In the genomic region with DNA sequence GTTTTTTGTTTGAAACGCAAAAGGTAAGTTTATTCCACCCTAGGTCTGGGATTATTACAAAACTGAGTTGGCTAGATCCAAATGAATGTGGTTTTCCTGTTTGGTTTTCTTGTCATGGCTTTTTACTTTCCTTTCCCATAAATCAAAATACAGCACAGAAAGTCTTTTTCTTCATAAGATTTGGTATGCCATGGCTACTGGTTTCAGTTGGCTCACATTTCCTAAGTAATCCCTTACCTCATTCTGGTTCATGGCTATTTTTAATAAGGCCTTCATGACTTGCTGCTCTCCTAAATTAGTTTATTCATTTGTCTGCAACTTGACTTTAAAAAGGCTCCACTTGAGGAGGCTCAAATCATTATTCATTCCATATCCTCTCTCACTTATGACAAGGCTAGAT, we compare ENCODE assay signal across 1 cellular context.
TF ChIP-seq lines count a peak whose summit lies in the region.

No MANE protein-coding gene starts in this region.

TF ChIP-seq in GM23338, 12 proteins besides CTCF, POLR2A, EP300 and RAD21:
- no peak for TF ChIP-seq ZNF462 (CRISPR knock-in tag; IDR thresholded peaks at IDR 0.05)
- no peak for TF ChIP-seq EZH2 (IDR thresholded peaks at IDR 0.05; ENCODE audit: low read depth, unreplicated experiment)
- no peak for TF ChIP-seq ZNF331 (CRISPR knock-in tag; IDR thresholded peaks at IDR 0.05; ENCODE audit: low read depth)
- TF ChIP-seq CREB1 (CRISPR knock-in tag; IDR thresholded peaks at IDR 0.05; ENCODE audit: low read depth) = no peak
- no peak for TF ChIP-seq NANOG (IDR thresholded peaks at IDR 0.05; ENCODE audit: borderline replicate concordance)
- TF ChIP-seq ZNF114 (CRISPR knock-in tag; IDR thresholded peaks at IDR 0.05) = no peak
- TF ChIP-seq REST (IDR thresholded peaks at IDR 0.05; ENCODE audit: unreplicated experiment) = no peak
- no peak for TF ChIP-seq STAT1 (IDR thresholded peaks at IDR 0.05; ENCODE audit: unreplicated experiment)
- TF ChIP-seq, protein P1, sequence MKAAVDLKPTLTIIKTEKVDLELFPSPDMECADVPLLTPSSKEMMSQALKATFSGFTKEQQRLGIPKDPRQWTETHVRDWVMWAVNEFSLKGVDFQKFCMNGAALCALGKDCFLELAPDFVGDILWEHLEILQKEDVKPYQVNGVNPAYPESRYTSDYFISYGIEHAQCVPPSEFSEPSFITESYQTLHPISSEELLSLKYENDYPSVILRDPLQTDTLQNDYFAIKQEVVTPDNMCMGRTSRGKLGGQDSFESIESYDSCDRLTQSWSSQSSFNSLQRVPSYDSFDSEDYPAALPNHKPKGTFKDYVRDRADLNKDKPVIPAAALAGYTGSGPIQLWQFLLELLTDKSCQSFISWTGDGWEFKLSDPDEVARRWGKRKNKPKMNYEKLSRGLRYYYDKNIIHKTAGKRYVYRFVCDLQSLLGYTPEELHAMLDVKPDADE (IDR thresholded peaks at IDR 0.05) = no peak
- TF ChIP-seq POLR2AphosphoS5 (IDR thresholded peaks at IDR 0.05; ENCODE audit: low read depth) = no peak
